ENCODE assay signal across 8 cellular contexts in the genomic region with DNA sequence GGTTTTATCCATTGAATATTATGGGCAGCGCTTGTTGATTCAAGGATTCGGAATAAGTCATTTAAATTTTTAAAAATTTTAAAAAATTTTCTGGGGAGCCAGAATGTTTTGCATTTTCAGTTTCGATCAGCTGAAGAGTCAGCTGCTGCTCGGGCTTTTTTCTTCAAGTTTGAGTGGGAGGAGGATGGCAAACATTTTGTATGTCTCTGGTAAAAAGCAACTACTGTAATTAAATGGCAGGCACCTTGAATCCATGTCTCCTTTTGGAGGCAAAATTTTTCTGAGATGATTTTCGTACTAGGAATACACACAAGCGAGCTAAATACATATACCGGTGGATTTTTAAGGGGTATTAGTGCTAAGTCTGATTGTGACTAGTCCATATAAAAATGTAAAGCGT. TPM values are rescaled to one million over a fixed set of nuclear protein-coding genes. Genes with fewer than 3 reads are reported as not detected.
DNase-seq lines count a peak whose midpoint lies in the region; ATAC-seq lines count a peak whose summit lies in the region.

No MANE protein-coding gene starts in this region.

- peak overlapping the region; percentile 98 to 99 for H3K9ac ChIP-seq in duodenal mucosa (ENCODE audit: low read depth in 1 of 2, low read length in 2 of 2)

- ATAC-seq in stimulated activated naive CD8-positive, alpha-beta T cell treated with anti-CD3 and anti-CD28 coated beads, Interleukin-15, Interleukin-2, amounts not matched to agents 100 U/mL and 50 U/mL, for 24 hours, result no peak
- ATAC-seq in HG03039 (IDR thresholded peaks at IDR 0.05; ENCODE audit: unreplicated experiment), result peak; percentile 26
- peak; percentile 33 to 38 for ATAC-seq in naive B cell (ENCODE audit: low read depth in 2 of 2)

- peaks cover 27% of the 10 kb centered on the region for H3K36me3 ChIP-seq in SJSA1
- H3K36me3 ChIP-seq in duodenal mucosa (ENCODE audit: control insufficient read depth in 1 of 2, insufficient read depth in 2 of 2, low read length in 2 of 2), result peaks cover 5 to 15% of the 10 kb centered on the region in 2 donors

- H3K36me3 Mint-ChIP-seq in stimulated activated naive CD8-positive, alpha-beta T cell treated with anti-CD3 and anti-CD28 coated beads, Interleukin-15, Interleukin-2, amounts not matched to agents 100 ng/mL and 50 ng/mL, for 24 hours (ENCODE audit: low read depth), result peaks cover 16% of the 10 kb centered on the region
- H3K36me3 Mint-ChIP-seq in naive B cell, result peaks cover 0 to 3% of the 10 kb centered on the region in 2 donors

- peaks cover 6% of the 10 kb centered on the region; the same call in 1 of the 2 replicates for H3K4me1 ChIP-seq in SJSA1 (replicated peaks)
- H3K4me1 ChIP-seq in duodenal mucosa (ENCODE audit: control insufficient read depth in 1 of 2, insufficient read depth in 2 of 2, low read length in 2 of 2), result peaks cover 22 to 28% of the 10 kb centered on the region in 2 donors

- peaks cover 43% of the 10 kb centered on the region for H3K4me1 Mint-ChIP-seq in stimulated activated naive CD8-positive, alpha-beta T cell treated with anti-CD3 and anti-CD28 coated beads, Interleukin-15, Interleukin-2, amounts not matched to agents 100 ng/mL and 50 ng/mL, for 24 hours (ENCODE audit: low read depth)
- peaks cover 12 to 34% (median 25%) of the 10 kb centered on the region in 3 donors for H3K4me1 Mint-ChIP-seq in naive B cell

- H3K27ac ChIP-seq in SJSA1, result peak overlapping the region; percentile 73
- H3K27ac ChIP-seq in duodenal mucosa (ENCODE audit: low read depth, low read length), result peak overlapping the region; percentile 97

- H3K4me3 ChIP-seq in SJSA1, result peak overlapping the region; percentile 77
- H3K4me3 ChIP-seq in duodenal mucosa (ENCODE audit: low read depth in 1 of 2, low read length in 2 of 2), result peak overlapping the region; percentile 98

- no peaks in the 10 kb centered on the region for H3K9me3 Mint-ChIP-seq in stimulated activated naive CD8-positive, alpha-beta T cell treated with anti-CD3 and anti-CD28 coated beads, Interleukin-15, Interleukin-2, amounts not matched to agents 100 ng/mL and 50 ng/mL, for 24 hours
- H3K9me3 Mint-ChIP-seq in naive B cell, result no peaks in the 10 kb centered on the region

- DNase-seq in stimulated activated naive CD8-positive, alpha-beta T cell treated with anti-CD3 and anti-CD28 coated beads, Interleukin-15, Interleukin-2, amounts not matched to agents 100 U/mL and 50 U/mL, for 24 hours, result no peak
- no peak for DNase-seq in SJSA1 (ENCODE audit: low read depth in 1 of 2, low spot score in 2 of 2)
- peak; percentile 51 for DNase-seq in naive B cell
- no peak for DNase-seq in LoVo (ENCODE audit: low spot score)
- no peak for DNase-seq in NCI-H1694 (lab: John Stamatoyannopoulos, UW)

- no peaks in the 10 kb centered on the region for H3K27me3 Mint-ChIP-seq in stimulated activated naive CD8-positive, alpha-beta T cell treated with anti-CD3 and anti-CD28 coated beads, Interleukin-15, Interleukin-2, amounts not matched to agents 100 ng/mL and 50 ng/mL, for 24 hours
- no peaks in the 10 kb centered on the region for H3K27me3 Mint-ChIP-seq in naive B cell

- no peaks in the 10 kb centered on the region for H3K9me3 ChIP-seq in SJSA1 (replicated peaks)
- H3K9me3 ChIP-seq in duodenal mucosa (ENCODE audit: control insufficient read depth in 1 of 2, low read length in 2 of 2), result no peaks in the 10 kb centered on the region

- peak overlapping the region; percentile 98 for H3K4me3 Mint-ChIP-seq in stimulated activated naive CD8-positive, alpha-beta T cell treated with anti-CD3 and anti-CD28 coated beads, Interleukin-15, Interleukin-2, amounts not matched to agents 100 ng/mL and 50 ng/mL, for 24 hours
- peak overlapping the region; percentile 94 to 100 (median 98) for H3K4me3 Mint-ChIP-seq in naive B cell

- no peaks in the 10 kb centered on the region for H3K27me3 ChIP-seq in SJSA1 (replicated peaks)
- H3K27me3 ChIP-seq in duodenal mucosa (ENCODE audit: control insufficient read depth in 1 of 2, insufficient read depth in 2 of 2, low read length in 2 of 2), result no peaks in the 10 kb centered on the region

- H3K27ac Mint-ChIP-seq in stimulated activated naive CD8-positive, alpha-beta T cell treated with anti-CD3 and anti-CD28 coated beads, Interleukin-15, Interleukin-2, amounts not matched to agents 100 ng/mL and 50 ng/mL, for 24 hours, result peak overlapping the region; percentile 98
- H3K27ac Mint-ChIP-seq in naive B cell, result peak overlapping the region; percentile 95 to 99 (median 98)

RNA-seq across cellular contexts. Expression of a gene that starts 0.6 kb away (rescaled TPM):
- total RNA-seq in SJSA1 (2014; rRNA removed; shearing (Covaris generic)), result 19.0 and 21.0 TPM in 2 replicates
- 10 to 100 TPM; 31.3 to 60.9 (median 41.3) TPM for polyA plus RNA-seq in naive B cell (ENCODE audit: low read depth in 6 of 6)
